Comparison of ENCODE assay signal across 23 cellular contexts in genomic region chr5:136667789-136668188, GRCh38.
DNase-seq lines count a peak whose midpoint lies in the region; ATAC-seq, FAIRE-seq and TF ChIP-seq lines count a peak whose summit lies in the region.
"Had no signal": no experiment of that assay in that cellular context is flagged by ENCODE, and none has a peak within 500 bp of the region (broad histone marks: within the 10 kb centered on the region; RNA-seq: fewer than 3 reads in every experiment).

No MANE protein-coding gene starts in this region.

- intact Hi-C loops in natural killer cell (cut with micrococcal nuclease) = no loop called here

- no peak for DNase-seq in natural killer cell treated with Interleukin-12 subunit alpha and Interleukin-12 subunit beta and Interleukin-15 and Interleukin-18, amount 100 ng/mL, for 72 hours (ENCODE audit: low spot score)
- DNase-seq in natural killer cell (no peak), H1 (ENCODE audit: low read depth in 1 of 2, low spot score in 2 of 2) (no peak), mesendoderm (no peak), glutamatergic neuron (no peak), NCI-H1436 (lab: John Stamatoyannopoulos, UW) (no peak)
- DNase-seq: AML-193; Caco-2; Calu3; CD4-positive, alpha-beta T cell; CD8-positive, alpha-beta T cell; DMS79 treated with DMSO at 0.1 percent for 48 hours; GF-D8 had no signal

- WGBS in H1 (ENCODE audit: extremely low coverage in 1 of 2, insufficient coverage in 1 of 2, insufficient read length in 1 of 2, insufficient replicate concordance in 2 of 2, low coverage in 1 of 2, low lambda C conversion rate in 2 of 2, missing lambda C conversion rate in 1 of 2), 2 experiments = 97% methylated on average over 2 of the region's 2 CpGs; no CpG with 5 or more reads in 1 of the 2 experiments
- WGBS in mesendoderm (ENCODE audit: extremely low coverage, insufficient coverage, low lambda C conversion rate) = no CpG with 5 or more reads among the region's 2 CpGs

- H2BK15ac ChIP-seq in H1 (ENCODE audit: low read length) (no peak overlapping the region), mesendoderm (replicated peaks; ENCODE audit: low read depth) (no peak overlapping the region)

- no peaks in the 10 kb centered on the region for H3K9me3 ChIP-seq in H1 (ENCODE audit: insufficient read depth in 2 of 2, low read depth in 1 of 2, low read length in 1 of 2)
- H3K9me3 ChIP-seq: A549, Caco-2 had no signal

- peak overlapping the region; percentile 91; the same call in 1 of the 2 replicates for H2BK12ac ChIP-seq in H1 (ENCODE audit: low read depth, low read length)

- H3K27me3 ChIP-seq in H1 (replicated peaks in 1 of 4; ENCODE audit: control insufficient read depth in 3 of 4, extremely low read depth in 1 of 4, insufficient read depth in 3 of 4, low read length in 3 of 4) (no peaks in the 10 kb centered on the region), mesendoderm (ENCODE audit: insufficient read depth, low read length, poor library complexity) (no peaks in the 10 kb centered on the region)
- H3K27me3 ChIP-seq: BLaER1 treated with 17β-estradiol and CSF1 and Interleukin-3, amounts not matched to agents 10 nM and 100 nM had no signal

- peak; percentile 6 to 51 for ATAC-seq in natural killer cell treated with Interleukin-12 subunit alpha and Interleukin-12 subunit beta and Interleukin-15 and Interleukin-18, amount 100 ng/mL, for 72 hours
- ATAC-seq in natural killer cell = no peak
- no peak for ATAC-seq in GM21723 (IDR thresholded peaks at IDR 0.05; ENCODE audit: unreplicated experiment)
- ATAC-seq: A549; CD8-positive, alpha-beta T cell had no signal

- 0 out of 2 replicates have a peak overlapping the region, but pooled peaks have one; percentile 4 for H2AFZ ChIP-seq in H1 (ENCODE audit: low read length)

- no peak overlapping the region for H3K56ac ChIP-seq in H1 (replicated peaks; ENCODE audit: insufficient read length, low read depth, low read length)
- peak overlapping the region; percentile 76 for H3K56ac ChIP-seq in mesendoderm (ENCODE audit: low read length)

- H3K4me2 ChIP-seq in H1 (ENCODE audit: insufficient read depth in 1 of 2, low read depth in 2 of 2, low read length in 2 of 2) (no peak overlapping the region), mesendoderm (ENCODE audit: low read length) (no peak overlapping the region)
- H3K4me2 ChIP-seq: A549 had no signal

- no peak overlapping the region for H3K27ac Mint-ChIP-seq in natural killer cell treated with Interleukin-12 subunit alpha and Interleukin-12 subunit beta and Interleukin-15 and Interleukin-18, amount 100 ng/mL, for 72 hours
- H3K27ac Mint-ChIP-seq in natural killer cell = no peak overlapping the region
- no peak overlapping the region for H3K27ac Mint-ChIP-seq in glutamatergic neuron (ENCODE audit: unreplicated experiment)
- H3K27ac Mint-ChIP-seq: B cell; CD4-positive, alpha-beta T cell; CD8-positive, alpha-beta T cell had no signal

- H3K4me3 ChIP-seq in H1 (ENCODE audit: extremely low read depth in 1 of 4, insufficient read depth in 2 of 4, low read depth in 3 of 4, low read length in 4 of 4) (no peak overlapping the region), mesendoderm (ENCODE audit: low read length) (no peak overlapping the region)
- H3K4me3 ChIP-seq: A549; BLaER1 treated with 17β-estradiol and CSF1 and Interleukin-3, amounts not matched to agents 10 nM and 100 nM had no signal

- H3K4me1 ChIP-seq in H1 (replicated peaks in 1 of 4; ENCODE audit: control insufficient read depth in 3 of 4, insufficient read depth in 4 of 4, low read length in 3 of 4) (peaks cover 0 to 8% (median 4%) of the 10 kb centered on the region in 4 experiments; a peak in 3 of 7 replicates), mesendoderm (ENCODE audit: control insufficient read depth, low read depth, low read length) (peaks cover 6% of the 10 kb centered on the region)
- H3K4me1 ChIP-seq: A549, Caco-2 had no signal

- no peaks in the 10 kb centered on the region for H3K27me3 Mint-ChIP-seq in natural killer cell treated with Interleukin-12 subunit alpha and Interleukin-12 subunit beta and Interleukin-15 and Interleukin-18, amount 100 ng/mL, for 72 hours
- H3K27me3 Mint-ChIP-seq in natural killer cell (ENCODE audit: low read depth in 2 of 2) = no peaks in the 10 kb centered on the region
- H3K27me3 Mint-ChIP-seq in glutamatergic neuron (ENCODE audit: unreplicated experiment) = no peaks in the 10 kb centered on the region
- H3K27me3 Mint-ChIP-seq: B cell had no signal

- H3K79me2 ChIP-seq in H1 (ENCODE audit: control insufficient read depth in 1 of 2, insufficient read depth in 2 of 2, low read length in 2 of 2) = no peaks in the 10 kb centered on the region
- H3K79me2 ChIP-seq in mesendoderm (ENCODE audit: control insufficient read depth, insufficient read depth, low read length) = no peaks in the 10 kb centered on the region

- POLR2A ChIA-PET in H1 (lab: Charles Lee; ENCODE audit: partially characterized antibody) = no interaction called here

- no peak for TF ChIP-seq POLR2A in H1 (IDR thresholded peaks at IDR 0.05; ENCODE audit: control extremely low read depth in 1 of 2, low read depth in 2 of 2, low read length in 2 of 2)

- H4K20me1 ChIP-seq in H1 (replicated peaks in 1 of 2; ENCODE audit: control insufficient read depth in 1 of 2, insufficient read depth in 2 of 2, low read length in 2 of 2) = no peaks in the 10 kb centered on the region
- H4K20me1 ChIP-seq: BLaER1 treated with 17β-estradiol and CSF1 and Interleukin-3, amounts not matched to agents 10 nM and 100 nM had no signal

- H3K4ac ChIP-seq in H1 (replicated peaks; ENCODE audit: insufficient read length, low read depth, low read length) (no peak overlapping the region), mesendoderm (ENCODE audit: low read depth, low read length) (no peak overlapping the region)

- H2BK120ac ChIP-seq in H1 (replicated peaks; ENCODE audit: low read depth, low read length) (peak overlapping the region; percentile 7), mesendoderm (ENCODE audit: low read depth, low read length) (no peak overlapping the region)

- H3K14ac ChIP-seq in H1 (ENCODE audit: insufficient read length) = no peak overlapping the region

- H4K5ac ChIP-seq in H1 (ENCODE audit: insufficient read length, low read depth, low read length) = peak overlapping the region; percentile 30
- no peak overlapping the region for H4K5ac ChIP-seq in mesendoderm (ENCODE audit: low read length)

- CTCF ChIA-PET in H1 (lab: Charles Lee; ENCODE audit: partially characterized antibody) = no interaction called here

- no peaks in the 10 kb centered on the region for H3K4me1 Mint-ChIP-seq in natural killer cell treated with Interleukin-12 subunit alpha and Interleukin-12 subunit beta and Interleukin-15 and Interleukin-18, amount 100 ng/mL, for 72 hours (ENCODE audit: low read depth in 2 of 2)
- H3K4me1 Mint-ChIP-seq in natural killer cell = no peaks in the 10 kb centered on the region
- no peaks in the 10 kb centered on the region for H3K4me1 Mint-ChIP-seq in glutamatergic neuron (ENCODE audit: low read depth, unreplicated experiment)
- H3K4me1 Mint-ChIP-seq: B cell had no signal

- peak overlapping the region; percentile 88 for H4K91ac ChIP-seq in H1 (replicated peaks; ENCODE audit: insufficient read length, low read length)

- H3K79me1 ChIP-seq in H1 (ENCODE audit: low read depth, low read length) (no peaks in the 10 kb centered on the region), mesendoderm (ENCODE audit: low read length) (no peaks in the 10 kb centered on the region)

- peaks cover 11% of the 10 kb centered on the region for H3K9me3 Mint-ChIP-seq in natural killer cell treated with Interleukin-12 subunit alpha and Interleukin-12 subunit beta and Interleukin-15 and Interleukin-18, amount 100 ng/mL, for 72 hours
- peaks cover 0 to 4% of the 10 kb centered on the region in 2 donors for H3K9me3 Mint-ChIP-seq in natural killer cell
- no peaks in the 10 kb centered on the region for H3K9me3 Mint-ChIP-seq in glutamatergic neuron (ENCODE audit: unreplicated experiment)
- H3K9me3 Mint-ChIP-seq: CD8-positive, alpha-beta T cell had no signal

- H3K36me3 ChIP-seq in H1 (ENCODE audit: control insufficient read depth in 2 of 4, insufficient read depth in 4 of 4, low read length in 3 of 4) (no peaks in the 10 kb centered on the region), mesendoderm (ENCODE audit: control insufficient read depth, insufficient read depth, low read length) (no peaks in the 10 kb centered on the region)
- H3K36me3 ChIP-seq: BLaER1 treated with 17β-estradiol and CSF1 and Interleukin-3, amounts not matched to agents 10 nM and 100 nM had no signal

- FAIRE-seq in H1 (lab: Jason Lieb, UNC) = no peak
- FAIRE-seq: A549, D721Med, G401.6, GM12891, GM19239 had no signal

- H4K8ac ChIP-seq in H1 (ENCODE audit: extremely low read depth, insufficient read depth, low read length) (no peak overlapping the region), mesendoderm (ENCODE audit: low read depth, low read length) (no peak overlapping the region)

- H3K9ac ChIP-seq in H1 (replicated peaks in 1 of 4; ENCODE audit: extremely low read depth in 1 of 4, low read depth in 3 of 4, low read length in 3 of 4) (no peak overlapping the region), mesendoderm (ENCODE audit: low read length) (no peak overlapping the region)
- H3K9ac ChIP-seq: BLaER1 treated with 17β-estradiol and CSF1 and Interleukin-3, amounts not matched to agents 10 nM and 100 nM had no signal

- H2AK5ac ChIP-seq in H1 (ENCODE audit: low read depth, low read length) = peak overlapping the region; percentile 45; the same call in 1 of the 2 replicates
- H2AK5ac ChIP-seq in mesendoderm (ENCODE audit: low read length) = peak overlapping the region; percentile 22

- TF ChIP-seq CTCF in natural killer cell (IDR thresholded peaks at IDR 0.05) = no peak
- no peak for TF ChIP-seq CTCF in H1 (IDR thresholded peaks at IDR 0.05; ENCODE audit: control extremely low read depth in 1 of 3, insufficient read depth in 1 of 3, low read depth in 1 of 3, low read length in 3 of 3)
- TF ChIP-seq CTCF in glutamatergic neuron (IDR thresholded peaks at IDR 0.05; ENCODE audit: partially characterized antibody, unreplicated experiment) = no peak

- no peaks in the 10 kb centered on the region for H3K36me3 Mint-ChIP-seq in natural killer cell treated with Interleukin-12 subunit alpha and Interleukin-12 subunit beta and Interleukin-15 and Interleukin-18, amount 100 ng/mL, for 72 hours
- H3K36me3 Mint-ChIP-seq in natural killer cell (no peaks in the 10 kb centered on the region), glutamatergic neuron (ENCODE audit: unreplicated experiment) (no peaks in the 10 kb centered on the region)
- H3K36me3 Mint-ChIP-seq: CD8-positive, alpha-beta T cell had no signal

- H2BK5ac ChIP-seq in H1 (ENCODE audit: low read depth, low read length) = peak overlapping the region; percentile 89; the same call in 1 of the 2 replicates
- H2BK5ac ChIP-seq in mesendoderm (ENCODE audit: low read length) = peak overlapping the region; percentile 62

- no peak for TF ChIP-seq RAD21 in H1 (IDR thresholded peaks at IDR 0.05 in 1 of 2, conservative IDR thresholded peaks at IDR 0.05 in 1 of 2; ENCODE audit: low read depth in 2 of 2, low read length in 2 of 2)

- no peak for TF ChIP-seq EP300 in H1 (IDR thresholded peaks at IDR 0.05; ENCODE audit: borderline replicate concordance in 1 of 2, low read depth in 2 of 2, low read length in 2 of 2)

- H3K23ac ChIP-seq in H1 (ENCODE audit: insufficient read length) (no peak overlapping the region), mesendoderm (ENCODE audit: low read length) (no peak overlapping the region)

- H3K27ac ChIP-seq in H1 (ENCODE audit: low read depth, low read length) = no peak overlapping the region
- H3K27ac ChIP-seq in mesendoderm (ENCODE audit: low read depth, low read length) = no peak overlapping the region
- H3K27ac ChIP-seq: 22Rv1, A549, C4-2B had no signal

- no peak overlapping the region for H3K18ac ChIP-seq in H1 (ENCODE audit: extremely low read depth, low read length)
- no peak overlapping the region for H3K18ac ChIP-seq in mesendoderm (ENCODE audit: low read length)

- no peak overlapping the region for H3K4me3 Mint-ChIP-seq in natural killer cell treated with Interleukin-12 subunit alpha and Interleukin-12 subunit beta and Interleukin-15 and Interleukin-18, amount 100 ng/mL, for 72 hours
- no peak overlapping the region for H3K4me3 Mint-ChIP-seq in natural killer cell
- H3K4me3 Mint-ChIP-seq in glutamatergic neuron (ENCODE audit: unreplicated experiment) = no peak overlapping the region
- H3K4me3 Mint-ChIP-seq: B cell; CD4-positive, alpha-beta T cell; CD8-positive, alpha-beta T cell had no signal

- H3K23me2 ChIP-seq in H1 (ENCODE audit: low read depth, low read length) = no peaks in the 10 kb centered on the region

- peak overlapping the region; percentile 62; the same call in 1 of the 2 replicates for H2BK20ac ChIP-seq in H1 (ENCODE audit: low read length)

Comparison
In these comparisons a context has a peak if more than half of its experiments do, and no peak if none do; other contexts are left out.
1. ATAC-seq: peak in natural killer cell treated with Interleukin-12 subunit alpha and Interleukin-12 subunit beta and Interleukin-15 and Interleukin-18, amount 100 ng/mL, for 72 hours (2 of 2); none in natural killer cell (0 of 3) and GM21723 (single experiment).